Comparison of ENCODE assay signal across 13 cellular contexts in the genomic region with DNA sequence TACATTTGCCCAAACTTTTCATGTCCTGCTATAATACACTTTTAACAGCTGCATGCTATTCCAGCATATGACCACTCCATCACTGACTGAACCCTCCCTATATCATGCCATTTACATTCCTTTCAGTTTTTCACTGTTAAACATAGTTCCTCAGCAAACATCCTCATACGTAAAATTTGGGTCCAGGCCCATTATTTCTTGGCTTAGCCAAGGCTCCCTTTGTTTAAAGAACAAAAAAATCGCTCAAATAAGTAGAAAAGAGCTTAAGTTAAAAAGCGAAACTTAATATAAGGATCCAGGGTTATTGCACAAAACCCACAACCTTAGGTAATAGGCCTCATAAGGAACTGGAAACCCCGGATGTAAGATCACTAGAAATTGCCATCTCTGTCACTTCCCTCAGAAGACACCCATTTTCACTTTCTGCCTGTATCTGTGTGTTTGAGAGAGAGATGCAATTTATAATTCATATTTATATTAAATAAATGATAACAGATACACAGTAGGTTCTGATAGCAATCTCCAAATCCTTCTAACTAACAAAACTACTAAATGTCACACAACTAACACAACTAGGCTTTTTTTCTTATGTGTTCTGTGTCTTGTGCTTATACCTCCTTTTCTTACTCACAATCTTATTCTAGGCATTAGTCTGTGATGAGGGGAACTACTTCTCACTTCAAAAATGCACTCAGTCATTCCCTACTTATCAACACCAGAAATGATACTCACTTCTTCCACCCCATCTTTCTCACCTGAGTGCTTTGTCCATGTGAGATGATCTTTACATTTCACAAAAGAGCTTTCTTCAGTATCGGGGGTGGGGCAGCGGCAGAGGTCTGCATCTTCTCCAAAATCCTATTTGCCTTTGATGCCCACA. TPM values are rescaled to one million over a fixed set of nuclear protein-coding genes. Genes with fewer than 3 reads are reported as not detected.
A peak's percentile ranks its signal among the peaks of the same experiment; 100 is the strongest.
DNase-seq lines count a peak whose midpoint lies in the region; ATAC-seq, FAIRE-seq and TF ChIP-seq lines count a peak whose summit lies in the region.
"Had no signal": no experiment of that assay in that cellular context is flagged by ENCODE, and none has a peak within 500 bp of the region (broad histone marks: within the 10 kb centered on the region; RNA-seq: fewer than 3 reads in every experiment).

No MANE protein-coding gene starts in this region.

- peaks cover 14% of the 10 kb centered on the region for H3K4me1 Mint-ChIP-seq in Caco-2 (ENCODE audit: low read depth, unreplicated experiment)

- TF ChIP-seq CTCF in PC-9 (conservative IDR thresholded peaks at IDR 0.05), result no peak
- TF ChIP-seq CTCF in keratinocyte (optimal IDR thresholded peaks at IDR 0.05 in 1 of 3, IDR thresholded peaks at IDR 0.05 in 1 of 3, conservative IDR thresholded peaks at IDR 0.05 in 1 of 3; ENCODE audit: extremely low read depth in 1 of 3, insufficient read depth in 2 of 3, low read length in 3 of 3), result no peak
- TF ChIP-seq CTCF in Caco-2 (IDR thresholded peaks at IDR 0.05; ENCODE audit: insufficient read depth in 1 of 2, low read depth in 1 of 2, low read length in 1 of 2, severe bottlenecking in 1 of 2, unreplicated experiment in 1 of 2), result no peak

- no peak overlapping the region for H3K4me3 ChIP-seq in PC-9
- no peak overlapping the region for H3K4me3 ChIP-seq in keratinocyte (ENCODE audit: control insufficient read depth in 2 of 3, extremely low read depth in 1 of 3, insufficient read depth in 2 of 3, low read depth in 1 of 3, low read length in 3 of 3)
- H3K4me3 ChIP-seq in Caco-2 (ENCODE audit: low read depth, low read length), result no peak overlapping the region
- H3K4me3 ChIP-seq: vagina had no signal

- intact Hi-C loops in PC-9 (cut with micrococcal nuclease; ENCODE audit: unreplicated experiment), result no loop called here
- intact Hi-C loops in Caco-2 (cut with micrococcal nuclease; ENCODE audit: unreplicated experiment), result no loop called here

- no peak overlapping the region for H3K9ac ChIP-seq in keratinocyte (ENCODE audit: control insufficient read depth, extremely low read depth, insufficient read depth, low read length)

- H3K79me2 ChIP-seq in PC-9 (ENCODE audit: low read depth) (no peaks in the 10 kb centered on the region), keratinocyte (ENCODE audit: control insufficient read depth, insufficient read depth, low read length) (no peaks in the 10 kb centered on the region)

- peaks cover 2% of the 10 kb centered on the region for H3K9me3 Mint-ChIP-seq in Caco-2 (ENCODE audit: unreplicated experiment)
- H3K9me3 Mint-ChIP-seq: activated naive CD4-positive, alpha-beta T cell treated with anti-CD3 and anti-CD28 coated beads for 36 hours had no signal

- H3K27me3 Mint-ChIP-seq in Caco-2 (ENCODE audit: insufficient read depth, unreplicated experiment), result no peaks in the 10 kb centered on the region

- H3K9me1 ChIP-seq in keratinocyte (ENCODE audit: control insufficient read depth, extremely low read depth, insufficient read depth, low read length), result no peaks in the 10 kb centered on the region

- peak overlapping the region; percentile 97 for H3K27ac ChIP-seq in PC-9
- no peak overlapping the region for H3K27ac ChIP-seq in keratinocyte (ENCODE audit: control insufficient read depth, insufficient read depth, low read length)
- H3K27ac ChIP-seq: vagina had no signal

- no peak for DNase-seq in PC-9
- DNase-seq in keratinocyte (ENCODE audit: low read depth, low spot score), result no peak
- DNase-seq in T-helper 9 cell, result no peak
- DNase-seq in Caco-2, result no peak
- DNase-seq: activated naive CD4-positive, alpha-beta T cell treated with anti-CD3 and anti-CD28 coated beads for 36 hours; stimulated activated naive CD8-positive, alpha-beta T cell treated with anti-CD3 and anti-CD28 coated beads, Interleukin-15, Interleukin-2, amounts not matched to agents 100 U/mL and 50 U/mL, for 24 hours had no signal

- H3K4me1 ChIP-seq in PC-9 (replicated peaks; ENCODE audit: insufficient read depth) (peaks cover 52% of the 10 kb centered on the region), keratinocyte (ENCODE audit: control insufficient read depth, extremely low read depth, insufficient read depth, low read length) (peaks cover 28% of the 10 kb centered on the region), Caco-2 (peaks cover 27% of the 10 kb centered on the region)
- H3K4me1 ChIP-seq: vagina had no signal

- peaks cover 11% of the 10 kb centered on the region; the same call in 1 of the 2 replicates for H3K9me3 ChIP-seq in PC-9 (ENCODE audit: insufficient read depth, low read depth)
- no peaks in the 10 kb centered on the region for H3K9me3 ChIP-seq in keratinocyte (ENCODE audit: control insufficient read depth, low read depth, low read length)
- no peaks in the 10 kb centered on the region for H3K9me3 ChIP-seq in Caco-2
- H3K9me3 ChIP-seq: vagina had no signal

- ATAC-seq in GM18511 (IDR thresholded peaks at IDR 0.05; ENCODE audit: unreplicated experiment) (peak; percentile 83), HG03175 (IDR thresholded peaks at IDR 0.05; ENCODE audit: unreplicated experiment) (peak; percentile 70), GM21360 (IDR thresholded peaks at IDR 0.05; ENCODE audit: unreplicated experiment) (no peak), HG03442 (IDR thresholded peaks at IDR 0.05; ENCODE audit: unreplicated experiment) (no peak)
- ATAC-seq: stimulated activated naive CD8-positive, alpha-beta T cell treated with anti-CD3 and anti-CD28 coated beads, Interleukin-15, Interleukin-2, amounts not matched to agents 100 U/mL and 50 U/mL, for 24 hours had no signal

- no peaks in the 10 kb centered on the region for H3K36me3 Mint-ChIP-seq in Caco-2 (ENCODE audit: insufficient read depth, unreplicated experiment)

- no peaks in the 10 kb centered on the region for H4K20me1 ChIP-seq in PC-9 (ENCODE audit: insufficient read depth)
- H4K20me1 ChIP-seq in keratinocyte (ENCODE audit: control insufficient read depth, extremely low read depth, insufficient read depth, low read length), result no peaks in the 10 kb centered on the region

- H2AFZ ChIP-seq in PC-9 (no peak overlapping the region; the same call in none of the 2 replicates), keratinocyte (ENCODE audit: control insufficient read depth, low read length) (peak overlapping the region; percentile 15)

- no peak for FAIRE-seq in keratinocyte (lab: Jason Lieb, UNC)
- FAIRE-seq: endometrium had no signal

- POLR2A ChIA-PET in PC-9 (lab: Charles Lee; ENCODE audit: unreplicated experiment) (no interaction called here), Caco-2 (lab: Charles Lee) (no interaction called here)

- H3K4me3 Mint-ChIP-seq in Caco-2 (ENCODE audit: unreplicated experiment), result no peak overlapping the region
- H3K4me3 Mint-ChIP-seq: activated naive CD4-positive, alpha-beta T cell treated with anti-CD3 and anti-CD28 coated beads for 36 hours; nephron had no signal

- no TSS peak for BruUV-seq in PC-9 (replicated peaks; lab: Mats Ljungman, UMichigan)
- BruUV-seq in Caco-2 (replicated peaks; lab: Mats Ljungman, UMichigan), result no TSS peak

- H3K27ac Mint-ChIP-seq in Caco-2 (ENCODE audit: unreplicated experiment), result no peak overlapping the region
- H3K27ac Mint-ChIP-seq: activated naive CD4-positive, alpha-beta T cell treated with anti-CD3 and anti-CD28 coated beads for 36 hours; nephron had no signal

- H3K4me2 ChIP-seq in PC-9, result peak overlapping the region; percentile 69; the same call in 1 of the 2 replicates
- H3K4me2 ChIP-seq in keratinocyte (ENCODE audit: control insufficient read depth, extremely low read depth, insufficient read depth, low read depth, low read length), result no peak overlapping the region

- CTCF ChIA-PET in PC-9 (lab: Charles Lee) (no interaction called here), Caco-2 (lab: Charles Lee) (no interaction called here)

- H3K36me3 ChIP-seq in PC-9 (ENCODE audit: low read depth) (no peaks in the 10 kb centered on the region), keratinocyte (ENCODE audit: control insufficient read depth in 2 of 2, extremely low read depth in 1 of 2, insufficient read depth in 2 of 2, low read length in 2 of 2) (no peaks in the 10 kb centered on the region), Caco-2 (ENCODE audit: control insufficient read depth, insufficient read depth, low read length) (no peaks in the 10 kb centered on the region)
- H3K36me3 ChIP-seq: vagina had no signal

- no peaks in the 10 kb centered on the region for H3K9me2 ChIP-seq in PC-9 (ENCODE audit: insufficient read depth)

- peaks cover 35% of the 10 kb centered on the region for H3F3A ChIP-seq in PC-9 (ENCODE audit: insufficient read depth, low read depth)

- H3K27me3 ChIP-seq in PC-9 (ENCODE audit: insufficient read depth, low read depth) (no peaks in the 10 kb centered on the region), keratinocyte (ENCODE audit: control insufficient read depth, extremely low read depth, insufficient read depth, low read length) (no peaks in the 10 kb centered on the region), Caco-2 (replicated peaks; ENCODE audit: control insufficient read depth, insufficient read depth, low read length) (no peaks in the 10 kb centered on the region)
- H3K27me3 ChIP-seq: vagina had no signal

- dilution Hi-C loops in keratinocyte (cut with MboI; ENCODE audit: extremely low pct_ligation_motif_present, low sequenced_read_pairs), result no loop called here

RNA-seq across cellular contexts. Expression of a gene that starts 59.9 kb away (rescaled TPM):
- total RNA-seq in PC-9 (2021) (0.78 and 1.4 TPM in 2 replicates), Caco-2 (2022) (1.0 and 1.1 TPM in 2 replicates)
- polyA plus RNA-seq in keratinocyte, result 1.4 to 2.9 TPM (median 2.1 TPM) in 3 replicates
- 1.4 TPM for polyA plus RNA-seq in keratinocyte (2011; ENCODE audit: low read depth)
- polyA plus RNA-seq in keratinocyte (2011; cell fraction: cytosol; rRNA removed), result 1.7 and 3.2 TPM in 2 replicates
- 1.6 and 2.2 TPM in 2 replicates for polyA plus RNA-seq in keratinocyte (2011; cell fraction: nucleus; rRNA removed)
- 2.5 and 2.8 TPM in 2 replicates for polyA plus RNA-seq in keratinocyte (2012; ENCODE audit: low replicate concordance)
- polyA minus RNA-seq in keratinocyte, result 0.26 to 1.5 TPM (median 0.53 TPM) in 3 replicates
- polyA minus RNA-seq in keratinocyte (2011; cell fraction: cytosol; rRNA and poly(A)+ RNA removed), result 0.77 TPM
- polyA minus RNA-seq in keratinocyte (2011; cell fraction: nucleus; rRNA and poly(A)+ RNA removed), result 0.95 and 1.4 TPM in 2 replicates

Comparison
In these comparisons a context has a peak if more than half of its experiments do, and no peak if none do; other contexts are left out.
1. ATAC-seq: peak in GM18511 (single experiment) and HG03175 (single experiment); none in GM21360 (single experiment) and HG03442 (single experiment).